In genomic region chr2:212299333-212299732, GRCh38 we compare ENCODE assay signal across 25 cellular contexts.
"Had no signal": no experiment of that assay in that cellular context is flagged by ENCODE, and none has a peak within 500 bp of the region (broad histone marks: within the 10 kb centered on the region; RNA-seq: fewer than 3 reads in every experiment).

No MANE protein-coding gene starts in this region.

- H3K9me3 ChIP-seq: colonic mucosa had no signal

- DNase-seq: activated CD4-positive, alpha-beta T cell treated with anti-CD3 and anti-CD28 coated beads, Interleukin-2, amount 10 ng/mL, durations not matched to agents 24 days and 14 days; activated CD4-positive, alpha-beta T cell treated with anti-CD3 and anti-CD28 coated beads, Interleukin-2, amount 50 U/mL, for 4 hours; activated CD8-positive, alpha-beta T cell treated with anti-CD3 and anti-CD28 coated beads for 36 hours; activated effector memory CD4-positive, alpha-beta T cell treated with anti-CD3 and anti-CD28 coated beads, Interleukin-2, amount 50 U/mL, for 16 hours; activated naive CD4-positive, alpha-beta T cell; activated naive CD4-positive, alpha-beta T cell treated with anti-CD3 and anti-CD28 coated beads, Interleukin-2, amount 50 U/mL, for 16 hours; activated naive CD8-positive, alpha-beta T cell treated with anti-CD3 and anti-CD28 coated beads for 36 hours; activated T-cell treated with anti-CD3 and anti-CD28 coated beads, Interleukin-2, amount 50 U/mL, for 1 hour; activated T-cell treated with anti-CD3 and anti-CD28 coated beads, Interleukin-2, amount 50 U/mL, for 72 hours; amniotic stem cell; aorta; brain microvascular endothelial cell; central memory CD4-positive, alpha-beta T cell; colonic mucosa; Karpas-422; MV-4-11; NCI-H1092; NCI-H187 treated with DMSO at 0.1 percent for 48 hours; NCI-H2081 treated with DMSO at 0.1 percent for 48 hours; NCI-H510A; PC-9; SIG-M5 had no signal

- H3K36me3 ChIP-seq: brain microvascular endothelial cell, colonic mucosa had no signal

- H3K4me2 ChIP-seq: PC-9 had no signal

- H3K27me3 ChIP-seq: brain microvascular endothelial cell, colonic mucosa had no signal

- H3K4me3 ChIP-seq: colonic mucosa, PC-9 had no signal

- ATAC-seq: activated CD8-positive, alpha-beta T cell treated with anti-CD3 and anti-CD28 coated beads for 36 hours; activated T-cell treated with anti-CD3 and anti-CD28 coated beads, Interleukin-2, amount 50 U/mL, for 72 hours; activated T-helper 17 cell treated with anti-CD3 and anti-CD28 coated beads, Interleukin-2, amount 50 U/mL, for 72 hours; Right ventricle myocardium inferior had no signal

- H3K4me1 ChIP-seq: colonic mucosa had no signal

- H2AFZ ChIP-seq: PC-9 had no signal

- H3K27ac ChIP-seq: brain microvascular endothelial cell, colonic mucosa, PC-9, RWPE1 had no signal
